ENCODE assay signal across 12 cellular contexts in the genomic region with DNA sequence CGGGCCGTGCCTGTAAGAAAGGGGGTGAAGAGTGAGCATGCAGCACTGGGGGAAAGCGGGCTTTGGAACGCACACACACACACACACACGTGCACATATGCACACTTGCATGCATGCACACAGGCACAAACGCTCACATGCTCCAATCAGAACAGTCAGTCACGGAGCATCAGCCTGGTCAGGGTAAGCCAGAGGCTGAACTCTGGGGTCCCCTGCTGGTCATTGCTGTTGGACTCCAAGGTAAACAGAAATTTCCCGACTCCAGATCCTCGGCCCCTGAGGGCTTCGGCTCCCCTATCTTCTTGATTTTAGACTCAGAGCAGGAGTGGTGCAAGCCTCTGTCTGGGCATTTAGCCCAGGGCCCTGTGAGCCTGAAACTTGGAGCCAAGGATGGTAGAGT. TPM values are rescaled to one million over a fixed set of nuclear protein-coding genes. Genes with fewer than 3 reads are reported as not detected.
DNase-seq lines count a peak whose midpoint lies in the region; ATAC-seq and TF ChIP-seq lines count a peak whose summit lies in the region.
"Had no signal": no experiment of that assay in that cellular context is flagged by ENCODE, and none has a peak within 500 bp of the region (broad histone marks: within the 10 kb centered on the region; RNA-seq: fewer than 3 reads in every experiment).

No MANE protein-coding gene starts in this region.

- no peak for ATAC-seq in GM21786 (IDR thresholded peaks at IDR 0.05; ENCODE audit: unreplicated experiment)

- peak; percentile 40; the same call in 1 of the 2 replicates for TF ChIP-seq CTCF in Loucy (conservative IDR thresholded peaks at IDR 0.05; ENCODE audit: low read length)

- H3K9me2 ChIP-seq in Loucy (replicated peaks; ENCODE audit: low read depth, low read length), result no peaks in the 10 kb centered on the region

- DNase-seq in DMS 273 (lab: John Stamatoyannopoulos, UW; ENCODE audit: unreplicated experiment) (peak; percentile 52), DMS 273 treated with DMSO at 0.1 percent for 48 hours (lab: John Stamatoyannopoulos, UW) (no peak), cerebellar cortex (ENCODE audit: low spot score) (peak; percentile 39), myocyte (ENCODE audit: low read depth) (peak; percentile 24), T1000 (lab: John Stamatoyannopoulos, UW) (no peak), inferior parietal cortex (ENCODE audit: extremely low spot score) (no peak)
- DNase-seq: spleen had no signal

- H3K27me3 ChIP-seq in Loucy (ENCODE audit: insufficient read depth, low read length, poor library complexity, severe bottlenecking), result no peaks in the 10 kb centered on the region

- no peak overlapping the region for H3K4me3 ChIP-seq in Loucy (ENCODE audit: low read length, poor library complexity, severe bottlenecking)
- H3K4me3 ChIP-seq: breast epithelium, spleen had no signal

- no peaks in the 10 kb centered on the region for H3K9me3 ChIP-seq in Loucy (ENCODE audit: insufficient read depth, low read depth, low read length)
- H3K9me3 ChIP-seq: breast epithelium, spleen had no signal

- no peaks in the 10 kb centered on the region for H3K36me3 ChIP-seq in Loucy (ENCODE audit: insufficient read depth, low read length)
- H3K36me3 ChIP-seq: breast epithelium, spleen had no signal

- no peaks in the 10 kb centered on the region for H3K4me1 ChIP-seq in Loucy (ENCODE audit: insufficient read depth, low read length, poor library complexity, severe bottlenecking)
- H3K4me1 ChIP-seq: breast epithelium, spleen had no signal

- H3F3A ChIP-seq in Loucy (ENCODE audit: low read depth), result no peaks in the 10 kb centered on the region

- no peaks in the 10 kb centered on the region for H3K79me2 ChIP-seq in Loucy (ENCODE audit: insufficient read depth, low read length)

- no peaks in the 10 kb centered on the region for H4K20me1 ChIP-seq in Loucy (ENCODE audit: insufficient read depth, low read length, poor library complexity, severe bottlenecking)

- H3K9ac ChIP-seq in Loucy (ENCODE audit: low read depth, low read length, poor library complexity, severe bottlenecking), result no peak overlapping the region

- no peak overlapping the region for H2AFZ ChIP-seq in Loucy (ENCODE audit: low read length)

- no peak overlapping the region for H3K4me2 ChIP-seq in Loucy (ENCODE audit: low read depth, low read length, poor library complexity, severe bottlenecking)

RNA-seq across cellular contexts. Expression of gene SYT2, which starts 54.2 kb away (rescaled TPM):
- not detected in 2 replicates for total RNA-seq in myocyte
- 0.05 TPM for polyA plus RNA-seq in myocyte (2012)
- total RNA-seq: A172; T-helper 2 cell treated with Interferon-gamma antibody and Interleukin-4, amounts not matched to agents 100 ng/mL and 5 ng/mL, for 36 hours had no signal

Comparison
In these comparisons a context has a peak if more than half of its experiments do, and no peak if none do; other contexts are left out.
1. DNase-seq: peak in DMS 273 (single experiment), cerebellar cortex (single experiment) and myocyte (single experiment); none in DMS 273 treated with DMSO at 0.1 percent for 48 hours (single experiment), T1000 (single experiment) and inferior parietal cortex (single experiment).